ENCODE assay signal across 1 cellular context in the genomic region with DNA sequence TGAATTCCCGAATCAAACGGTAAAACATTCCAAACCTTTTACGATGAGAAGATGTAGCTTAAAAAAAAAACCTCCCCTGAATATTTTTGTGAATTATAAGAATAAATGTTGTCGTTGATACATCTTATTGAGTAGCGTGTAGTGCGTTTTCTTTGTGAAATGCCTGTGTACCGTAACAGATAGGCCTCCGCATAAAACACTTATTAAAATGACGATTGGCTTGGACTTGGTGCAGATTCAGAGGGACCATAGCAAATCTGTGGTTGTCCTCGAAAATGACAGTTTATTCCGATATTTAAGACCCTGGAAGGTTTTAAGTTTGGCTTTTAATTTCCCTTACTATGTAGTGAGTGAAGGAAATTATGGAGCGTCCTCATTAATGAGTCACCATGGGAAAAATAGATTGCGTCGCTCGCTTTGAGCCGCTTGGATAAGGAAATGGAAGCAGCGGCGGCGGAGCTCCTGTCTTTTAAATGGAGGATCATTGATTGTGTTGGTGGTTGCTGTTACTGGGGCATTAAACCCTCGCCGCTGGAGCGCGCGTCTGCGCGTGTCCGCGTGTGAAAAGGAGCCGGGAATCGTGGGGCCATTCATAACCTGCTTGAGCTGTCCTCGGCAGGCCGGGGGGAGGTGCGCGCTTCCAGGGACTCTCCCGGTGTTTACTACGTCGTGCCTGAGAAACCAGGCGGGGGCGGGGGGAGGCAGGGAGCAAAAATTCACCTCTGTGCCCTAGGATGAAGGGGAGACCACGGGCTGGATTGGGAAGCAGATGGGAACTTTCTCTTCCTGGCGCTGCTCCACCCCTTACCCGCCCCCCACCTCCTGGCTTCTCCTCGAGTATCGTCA.
TF ChIP-seq lines count a peak whose summit lies in the region.

No MANE protein-coding gene starts in this region.

TF ChIP-seq in H1, 55 proteins besides CTCF, POLR2A, EP300 and RAD21 (continued from another document):
- peak; percentile 78; the same call in 1 of the 2 replicates for TF ChIP-seq EGR1 (IDR thresholded peaks at IDR 0.05; ENCODE audit: borderline replicate concordance, low read depth, low read length)
- TF ChIP-seq KDM1A (IDR thresholded peaks at IDR 0.05; ENCODE audit: borderline replicate concordance, low read length), result no peak
- TF ChIP-seq TAF7 (optimal IDR thresholded peaks at IDR 0.05; ENCODE audit: borderline replicate concordance, low read depth, low read length), result no peak
- TF ChIP-seq SRF (IDR thresholded peaks at IDR 0.05; ENCODE audit: low read depth, low read length), result no peak
- TF ChIP-seq RXRA (IDR thresholded peaks at IDR 0.05; ENCODE audit: insufficient read depth, low read depth, low read length), result no peak
- no peak for TF ChIP-seq BRCA1 (IDR thresholded peaks at IDR 0.05; ENCODE audit: low read depth, low read length)
- no peak for TF ChIP-seq RFX5 (IDR thresholded peaks at IDR 0.05; ENCODE audit: borderline replicate concordance, low read depth, low read length)
- peak; percentile 60 for TF ChIP-seq SP1 (IDR thresholded peaks at IDR 0.05; ENCODE audit: low read depth, low read length)
- TF ChIP-seq CEBPB (IDR thresholded peaks at IDR 0.05; ENCODE audit: low read depth, low read length), result no peak
- no peak for TF ChIP-seq JUND (IDR thresholded peaks at IDR 0.05; ENCODE audit: low read length)
- TF ChIP-seq YY1 (IDR thresholded peaks at IDR 0.05; ENCODE audit: low read depth, low read length), result 0 out of 2 replicates have a peak, but pooled peaks have one; percentile 21
- TF ChIP-seq, protein P1, sequence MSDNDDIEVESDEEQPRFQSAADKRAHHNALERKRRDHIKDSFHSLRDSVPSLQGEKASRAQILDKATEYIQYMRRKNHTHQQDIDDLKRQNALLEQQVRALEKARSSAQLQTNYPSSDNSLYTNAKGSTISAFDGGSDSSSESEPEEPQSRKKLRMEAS (IDR thresholded peaks at IDR 0.05), result no peak
- TF ChIP-seq, protein P2, sequence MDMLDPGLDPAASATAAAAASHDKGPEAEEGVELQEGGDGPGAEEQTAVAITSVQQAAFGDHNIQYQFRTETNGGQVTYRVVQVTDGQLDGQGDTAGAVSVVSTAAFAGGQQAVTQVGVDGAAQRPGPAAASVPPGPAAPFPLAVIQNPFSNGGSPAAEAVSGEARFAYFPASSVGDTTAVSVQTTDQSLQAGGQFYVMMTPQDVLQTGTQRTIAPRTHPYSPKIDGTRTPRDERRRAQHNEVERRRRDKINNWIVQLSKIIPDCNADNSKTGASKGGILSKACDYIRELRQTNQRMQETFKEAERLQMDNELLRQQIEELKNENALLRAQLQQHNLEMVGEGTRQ (IDR thresholded peaks at IDR 0.05; ENCODE audit: low read length), result no peak
- TF ChIP-seq, protein P3, sequence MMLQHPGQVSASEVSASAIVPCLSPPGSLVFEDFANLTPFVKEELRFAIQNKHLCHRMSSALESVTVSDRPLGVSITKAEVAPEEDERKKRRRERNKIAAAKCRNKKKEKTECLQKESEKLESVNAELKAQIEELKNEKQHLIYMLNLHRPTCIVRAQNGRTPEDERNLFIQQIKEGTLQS (IDR thresholded peaks at IDR 0.05; ENCODE audit: insufficient read depth, low read depth, low read length), result no peak
- TF ChIP-seq, protein P4, sequence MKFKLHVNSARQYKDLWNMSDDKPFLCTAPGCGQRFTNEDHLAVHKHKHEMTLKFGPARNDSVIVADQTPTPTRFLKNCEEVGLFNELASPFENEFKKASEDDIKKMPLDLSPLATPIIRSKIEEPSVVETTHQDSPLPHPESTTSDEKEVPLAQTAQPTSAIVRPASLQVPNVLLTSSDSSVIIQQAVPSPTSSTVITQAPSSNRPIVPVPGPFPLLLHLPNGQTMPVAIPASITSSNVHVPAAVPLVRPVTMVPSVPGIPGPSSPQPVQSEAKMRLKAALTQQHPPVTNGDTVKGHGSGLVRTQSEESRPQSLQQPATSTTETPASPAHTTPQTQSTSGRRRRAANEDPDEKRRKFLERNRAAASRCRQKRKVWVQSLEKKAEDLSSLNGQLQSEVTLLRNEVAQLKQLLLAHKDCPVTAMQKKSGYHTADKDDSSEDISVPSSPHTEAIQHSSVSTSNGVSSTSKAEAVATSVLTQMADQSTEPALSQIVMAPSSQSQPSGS (IDR thresholded peaks at IDR 0.05; ENCODE audit: low read length), result no peak
- TF ChIP-seq SIRT6 (IDR thresholded peaks at IDR 0.05; ENCODE audit: low read length), result no peak
- no peak for TF ChIP-seq GTF2F1 (IDR thresholded peaks at IDR 0.05; ENCODE audit: borderline replicate concordance, low read depth, low read length)
- TF ChIP-seq CREB1 (IDR thresholded peaks at IDR 0.05), result peak; percentile 61; the same call in 1 of the 2 replicates
- no peak for TF ChIP-seq CBX5 (IDR thresholded peaks at IDR 0.05; ENCODE audit: low read depth, low read length)
- no peak for TF ChIP-seq CBX8 (IDR thresholded peaks at IDR 0.05; ENCODE audit: borderline replicate concordance, low read depth, low read length)
- TF ChIP-seq PHF8 (conservative IDR thresholded peaks at IDR 0.05; ENCODE audit: low read depth, low read length), result 0 out of 2 replicates have a peak, but pooled peaks have one; percentile 62
- no peak for TF ChIP-seq NANOG (IDR thresholded peaks at IDR 0.05; ENCODE audit: insufficient read depth, low read depth, low read length, poor library complexity, severe bottlenecking)
- TF ChIP-seq, protein P5, sequence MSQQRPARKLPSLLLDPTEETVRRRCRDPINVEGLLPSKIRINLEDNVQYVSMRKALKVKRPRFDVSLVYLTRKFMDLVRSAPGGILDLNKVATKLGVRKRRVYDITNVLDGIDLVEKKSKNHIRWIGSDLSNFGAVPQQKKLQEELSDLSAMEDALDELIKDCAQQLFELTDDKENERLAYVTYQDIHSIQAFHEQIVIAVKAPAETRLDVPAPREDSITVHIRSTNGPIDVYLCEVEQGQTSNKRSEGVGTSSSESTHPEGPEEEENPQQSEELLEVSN (IDR thresholded peaks at IDR 0.05), result no peak
- TF ChIP-seq ZNF274 (IDR thresholded peaks at IDR 0.05; ENCODE audit: borderline replicate concordance, extremely low read depth, low read length), result no peak
- no peak for TF ChIP-seq KDM4A (IDR thresholded peaks at IDR 0.05; ENCODE audit: low read depth, low read length, severe bottlenecking)
- TF ChIP-seq SP2 (IDR thresholded peaks at IDR 0.05; ENCODE audit: low read length), result no peak
- TF ChIP-seq EZH2 (IDR thresholded peaks at IDR 0.05; ENCODE audit: low read depth, low read length, severe bottlenecking), result no peak
- TF ChIP-seq POU5F1 (IDR thresholded peaks at IDR 0.05; ENCODE audit: low read depth, low read length), result no peak
- TF ChIP-seq SAP30 (IDR thresholded peaks at IDR 0.05; ENCODE audit: insufficient read depth, insufficient replicate concordance, low read length), result no peak
- no peak for TF ChIP-seq GABPA (IDR thresholded peaks at IDR 0.05; ENCODE audit: borderline replicate concordance, insufficient read depth, low read length)
- no peak for TF ChIP-seq JUN (IDR thresholded peaks at IDR 0.05; ENCODE audit: low read depth, low read length)
- no peak for TF ChIP-seq NRF1 (IDR thresholded peaks at IDR 0.05; ENCODE audit: low read depth, low read length)
- no peak for TF ChIP-seq ASH2L (IDR thresholded peaks at IDR 0.05; ENCODE audit: low read length)
- TF ChIP-seq RNF2 (IDR thresholded peaks at IDR 0.05; ENCODE audit: borderline replicate concordance, low read depth, low read length, missing control alignments, poor library complexity, severe bottlenecking), result no peak
- TF ChIP-seq TCF12 (IDR thresholded peaks at IDR 0.05; ENCODE audit: low read depth, low read length), result no peak
- TF ChIP-seq BACH1 (IDR thresholded peaks at IDR 0.05; ENCODE audit: low read length), result peak; percentile 53
- TF ChIP-seq SIN3A (conservative IDR thresholded peaks at IDR 0.05 in 1 of 2, IDR thresholded peaks at IDR 0.05 in 1 of 2; ENCODE audit: low read depth in 1 of 2, low read length in 2 of 2), result peak; percentile 22 to 45; a peak in 2 of 4 replicates
- TF ChIP-seq, protein P6, sequence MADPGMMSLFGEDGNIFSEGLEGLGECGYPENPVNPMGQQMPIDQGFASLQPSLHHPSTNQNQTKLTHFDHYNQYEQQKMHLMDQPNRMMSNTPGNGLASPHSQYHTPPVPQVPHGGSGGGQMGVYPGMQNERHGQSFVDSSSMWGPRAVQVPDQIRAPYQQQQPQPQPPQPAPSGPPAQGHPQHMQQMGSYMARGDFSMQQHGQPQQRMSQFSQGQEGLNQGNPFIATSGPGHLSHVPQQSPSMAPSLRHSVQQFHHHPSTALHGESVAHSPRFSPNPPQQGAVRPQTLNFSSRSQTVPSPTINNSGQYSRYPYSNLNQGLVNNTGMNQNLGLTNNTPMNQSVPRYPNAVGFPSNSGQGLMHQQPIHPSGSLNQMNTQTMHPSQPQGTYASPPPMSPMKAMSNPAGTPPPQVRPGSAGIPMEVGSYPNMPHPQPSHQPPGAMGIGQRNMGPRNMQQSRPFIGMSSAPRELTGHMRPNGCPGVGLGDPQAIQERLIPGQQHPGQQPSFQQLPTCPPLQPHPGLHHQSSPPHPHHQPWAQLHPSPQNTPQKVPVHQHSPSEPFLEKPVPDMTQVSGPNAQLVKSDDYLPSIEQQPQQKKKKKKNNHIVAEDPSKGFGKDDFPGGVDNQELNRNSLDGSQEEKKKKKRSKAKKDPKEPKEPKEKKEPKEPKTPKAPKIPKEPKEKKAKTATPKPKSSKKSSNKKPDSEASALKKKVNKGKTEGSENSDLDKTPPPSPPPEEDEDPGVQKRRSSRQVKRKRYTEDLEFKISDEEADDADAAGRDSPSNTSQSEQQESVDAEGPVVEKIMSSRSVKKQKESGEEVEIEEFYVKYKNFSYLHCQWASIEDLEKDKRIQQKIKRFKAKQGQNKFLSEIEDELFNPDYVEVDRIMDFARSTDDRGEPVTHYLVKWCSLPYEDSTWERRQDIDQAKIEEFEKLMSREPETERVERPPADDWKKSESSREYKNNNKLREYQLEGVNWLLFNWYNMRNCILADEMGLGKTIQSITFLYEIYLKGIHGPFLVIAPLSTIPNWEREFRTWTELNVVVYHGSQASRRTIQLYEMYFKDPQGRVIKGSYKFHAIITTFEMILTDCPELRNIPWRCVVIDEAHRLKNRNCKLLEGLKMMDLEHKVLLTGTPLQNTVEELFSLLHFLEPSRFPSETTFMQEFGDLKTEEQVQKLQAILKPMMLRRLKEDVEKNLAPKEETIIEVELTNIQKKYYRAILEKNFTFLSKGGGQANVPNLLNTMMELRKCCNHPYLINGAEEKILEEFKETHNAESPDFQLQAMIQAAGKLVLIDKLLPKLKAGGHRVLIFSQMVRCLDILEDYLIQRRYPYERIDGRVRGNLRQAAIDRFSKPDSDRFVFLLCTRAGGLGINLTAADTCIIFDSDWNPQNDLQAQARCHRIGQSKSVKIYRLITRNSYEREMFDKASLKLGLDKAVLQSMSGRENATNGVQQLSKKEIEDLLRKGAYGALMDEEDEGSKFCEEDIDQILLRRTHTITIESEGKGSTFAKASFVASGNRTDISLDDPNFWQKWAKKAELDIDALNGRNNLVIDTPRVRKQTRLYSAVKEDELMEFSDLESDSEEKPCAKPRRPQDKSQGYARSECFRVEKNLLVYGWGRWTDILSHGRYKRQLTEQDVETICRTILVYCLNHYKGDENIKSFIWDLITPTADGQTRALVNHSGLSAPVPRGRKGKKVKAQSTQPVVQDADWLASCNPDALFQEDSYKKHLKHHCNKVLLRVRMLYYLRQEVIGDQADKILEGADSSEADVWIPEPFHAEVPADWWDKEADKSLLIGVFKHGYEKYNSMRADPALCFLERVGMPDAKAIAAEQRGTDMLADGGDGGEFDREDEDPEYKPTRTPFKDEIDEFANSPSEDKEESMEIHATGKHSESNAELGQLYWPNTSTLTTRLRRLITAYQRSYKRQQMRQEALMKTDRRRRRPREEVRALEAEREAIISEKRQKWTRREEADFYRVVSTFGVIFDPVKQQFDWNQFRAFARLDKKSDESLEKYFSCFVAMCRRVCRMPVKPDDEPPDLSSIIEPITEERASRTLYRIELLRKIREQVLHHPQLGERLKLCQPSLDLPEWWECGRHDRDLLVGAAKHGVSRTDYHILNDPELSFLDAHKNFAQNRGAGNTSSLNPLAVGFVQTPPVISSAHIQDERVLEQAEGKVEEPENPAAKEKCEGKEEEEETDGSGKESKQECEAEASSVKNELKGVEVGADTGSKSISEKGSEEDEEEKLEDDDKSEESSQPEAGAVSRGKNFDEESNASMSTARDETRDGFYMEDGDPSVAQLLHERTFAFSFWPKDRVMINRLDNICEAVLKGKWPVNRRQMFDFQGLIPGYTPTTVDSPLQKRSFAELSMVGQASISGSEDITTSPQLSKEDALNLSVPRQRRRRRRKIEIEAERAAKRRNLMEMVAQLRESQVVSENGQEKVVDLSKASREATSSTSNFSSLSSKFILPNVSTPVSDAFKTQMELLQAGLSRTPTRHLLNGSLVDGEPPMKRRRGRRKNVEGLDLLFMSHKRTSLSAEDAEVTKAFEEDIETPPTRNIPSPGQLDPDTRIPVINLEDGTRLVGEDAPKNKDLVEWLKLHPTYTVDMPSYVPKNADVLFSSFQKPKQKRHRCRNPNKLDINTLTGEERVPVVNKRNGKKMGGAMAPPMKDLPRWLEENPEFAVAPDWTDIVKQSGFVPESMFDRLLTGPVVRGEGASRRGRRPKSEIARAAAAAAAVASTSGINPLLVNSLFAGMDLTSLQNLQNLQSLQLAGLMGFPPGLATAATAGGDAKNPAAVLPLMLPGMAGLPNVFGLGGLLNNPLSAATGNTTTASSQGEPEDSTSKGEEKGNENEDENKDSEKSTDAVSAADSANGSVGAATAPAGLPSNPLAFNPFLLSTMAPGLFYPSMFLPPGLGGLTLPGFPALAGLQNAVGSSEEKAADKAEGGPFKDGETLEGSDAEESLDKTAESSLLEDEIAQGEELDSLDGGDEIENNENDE (IDR thresholded peaks at IDR 0.05; ENCODE audit: insufficient replicate concordance, low read length), result no peak
- TF ChIP-seq TBP (IDR thresholded peaks at IDR 0.05; ENCODE audit: low read depth, low read length), result peak; percentile 42; the same call in 1 of the 2 replicates
- peak; percentile 40; the same call in 1 of the 2 replicates for TF ChIP-seq CHD2 (IDR thresholded peaks at IDR 0.05; ENCODE audit: low read length)
- no peak for TF ChIP-seq TEAD4 (IDR thresholded peaks at IDR 0.05; ENCODE audit: low read depth, low read length)
- no peak for TF ChIP-seq CTBP2 (IDR thresholded peaks at IDR 0.05; ENCODE audit: borderline replicate concordance, insufficient read depth, insufficient read length, low read length)
- TF ChIP-seq SP4 (IDR thresholded peaks at IDR 0.05; ENCODE audit: low read length), result no peak
- no peak for TF ChIP-seq FOSL1 (IDR thresholded peaks at IDR 0.05; ENCODE audit: insufficient read depth, low read depth, low read length)
- TF ChIP-seq POLR2AphosphoS5 (IDR thresholded peaks at IDR 0.05; ENCODE audit: low read depth, low read length), result peak; percentile 79; the same call in 1 of the 2 replicates
- peak; percentile 84 to 85; a peak in 2 of 4 replicates for TF ChIP-seq HDAC2 (IDR thresholded peaks at IDR 0.05; ENCODE audit: borderline replicate concordance in 1 of 2, low read depth in 2 of 2, low read length in 2 of 2)
- TF ChIP-seq KDM5A (IDR thresholded peaks at IDR 0.05; ENCODE audit: low read length), result no peak; the same call in 1 of the 2 replicates
- no peak for TF ChIP-seq HDAC6 (IDR thresholded peaks at IDR 0.05; ENCODE audit: low read depth, low read length)
- peak; percentile 84 for TF ChIP-seq RBBP5 (IDR thresholded peaks at IDR 0.05; ENCODE audit: borderline replicate concordance, low read depth, low read length)
